ENCODE assay signal across 1 cellular context in the genomic region with DNA sequence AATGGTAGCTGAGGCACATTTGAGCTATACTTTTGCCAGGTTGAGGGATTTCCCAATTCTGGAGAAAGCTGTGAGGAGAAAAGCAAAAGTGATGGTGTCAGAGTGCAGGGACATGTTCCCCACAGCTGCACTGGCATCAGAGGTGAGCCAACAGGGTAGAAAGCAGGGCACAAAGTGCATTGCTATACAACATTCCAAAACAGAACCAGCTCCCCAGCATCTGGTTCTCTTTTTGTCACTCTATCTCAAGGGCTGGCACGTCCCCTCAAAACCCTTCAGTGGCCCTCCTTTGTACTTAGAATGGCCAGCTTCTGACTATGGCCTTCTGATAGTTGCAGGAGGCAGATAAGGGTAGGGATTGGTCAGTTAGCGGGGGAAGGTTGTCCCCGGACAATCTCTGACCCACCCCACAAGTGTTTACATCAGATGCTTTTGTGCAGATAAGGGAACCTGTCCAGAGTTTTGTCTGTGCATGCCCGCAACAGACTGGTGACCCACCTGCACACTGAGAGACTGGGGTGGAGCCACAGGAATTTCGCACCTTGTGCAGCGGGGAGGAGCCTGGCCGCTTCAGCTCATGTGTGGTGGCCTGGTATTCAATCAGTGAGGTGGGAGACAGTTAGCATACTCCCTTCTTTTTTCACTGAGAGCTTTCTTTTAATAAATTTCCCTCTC.
TF ChIP-seq lines count a peak whose summit lies in the region.

No MANE protein-coding gene starts in this region.

TF ChIP-seq in WTC11, 78 proteins besides CTCF, POLR2A, EP300 and RAD21:
- TF ChIP-seq ZNF121 (CRISPR knock-in tag; IDR thresholded peaks at IDR 0.05) (no peak), GABPB1 (CRISPR knock-in tag; IDR thresholded peaks at IDR 0.05) (0 out of 2 replicates have a peak, but pooled peaks have one; percentile 11)
- TF ChIP-seq, protein P1, sequence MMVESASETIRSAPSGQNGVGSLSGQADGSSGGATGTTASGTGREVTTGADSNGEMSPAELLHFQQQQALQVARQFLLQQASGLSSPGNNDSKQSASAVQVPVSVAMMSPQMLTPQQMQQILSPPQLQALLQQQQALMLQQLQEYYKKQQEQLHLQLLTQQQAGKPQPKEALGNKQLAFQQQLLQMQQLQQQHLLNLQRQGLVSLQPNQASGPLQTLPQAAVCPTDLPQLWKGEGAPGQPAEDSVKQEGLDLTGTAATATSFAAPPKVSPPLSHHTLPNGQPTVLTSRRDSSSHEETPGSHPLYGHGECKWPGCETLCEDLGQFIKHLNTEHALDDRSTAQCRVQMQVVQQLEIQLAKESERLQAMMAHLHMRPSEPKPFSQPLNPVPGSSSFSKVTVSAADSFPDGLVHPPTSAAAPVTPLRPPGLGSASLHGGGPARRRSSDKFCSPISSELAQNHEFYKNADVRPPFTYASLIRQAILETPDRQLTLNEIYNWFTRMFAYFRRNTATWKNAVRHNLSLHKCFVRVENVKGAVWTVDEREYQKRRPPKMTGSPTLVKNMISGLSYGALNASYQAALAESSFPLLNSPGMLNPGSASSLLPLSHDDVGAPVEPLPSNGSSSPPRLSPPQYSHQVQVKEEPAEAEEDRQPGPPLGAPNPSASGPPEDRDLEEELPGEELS (CRISPR knock-in tag; IDR thresholded peaks at IDR 0.05), result no peak
